Comparison of ENCODE assay signal across 1 cellular context in genomic region chr5:79514391-79515105, GRCh38.
TF ChIP-seq lines count a peak whose summit lies in the region.

No MANE protein-coding gene starts in this region.

TF ChIP-seq in HepG2, 621 proteins besides CTCF, POLR2A, EP300 and RAD21 (continued from another document and continues in another):
- TF ChIP-seq STAT6 (CRISPR knock-in tag; IDR thresholded peaks at IDR 0.05; ENCODE audit: borderline replicate concordance) (no peak), CHCHD3 (CRISPR knock-in tag; IDR thresholded peaks at IDR 0.05) (no peak), TBX2 (CRISPR knock-in tag; IDR thresholded peaks at IDR 0.05; ENCODE audit: borderline replicate concordance) (peak; percentile 71), ZBTB33 (CRISPR knock-in tag; IDR thresholded peaks at IDR 0.05) (peak; percentile 55; the same call in 1 of the 2 replicates), REL (CRISPR knock-in tag; conservative IDR thresholded peaks at IDR 0.05) (no peak; the same call in 1 of the 2 replicates), TFE3 (CRISPR knock-in tag; IDR thresholded peaks at IDR 0.05) (peak; percentile 74), E2F1 (CRISPR knock-in tag; IDR thresholded peaks at IDR 0.05) (no peak), CHD2 (IDR thresholded peaks at IDR 0.05; ENCODE audit: low read depth, low read length) (no peak), ZNF605 (CRISPR knock-in tag; IDR thresholded peaks at IDR 0.05) (peak; percentile 68; the same call in 1 of the 2 replicates), TEAD3 (CRISPR knock-in tag; optimal IDR thresholded peaks at IDR 0.05; ENCODE audit: borderline replicate concordance) (peak; percentile 50), MAFF (IDR thresholded peaks at IDR 0.05; ENCODE audit: low read depth, low read length) (peak; percentile 75), ZNF431 (CRISPR knock-in tag; IDR thresholded peaks at IDR 0.05; ENCODE audit: borderline replicate concordance, low read depth) (no peak), NR3C1 (CRISPR knock-in tag; IDR thresholded peaks at IDR 0.05) (no peak), KAT2B (IDR thresholded peaks at IDR 0.05; ENCODE audit: borderline replicate concordance, low read depth, low read length) (no peak), PRDM15 (CRISPR knock-in tag; IDR thresholded peaks at IDR 0.05) (no peak), MXD4 (CRISPR knock-in tag; IDR thresholded peaks at IDR 0.05) (no peak), ZNF563 (CRISPR knock-in tag; IDR thresholded peaks at IDR 0.05) (no peak; the same call in 1 of the 2 replicates), NFRKB (IDR thresholded peaks at IDR 0.05) (no peak), ZNF710 (CRISPR knock-in tag; IDR thresholded peaks at IDR 0.05; ENCODE audit: borderline replicate concordance) (peak; percentile 48; the same call in 1 of the 2 replicates), CC2D1A (CRISPR knock-in tag; IDR thresholded peaks at IDR 0.05) (0 out of 2 replicates have a peak, but pooled peaks have one; percentile 55), SMARCE1 (IDR thresholded peaks at IDR 0.05; ENCODE audit: borderline replicate concordance) (no peak), ONECUT2 (CRISPR knock-in tag; IDR thresholded peaks at IDR 0.05) (no peak), GATAD2A (CRISPR knock-in tag; IDR thresholded peaks at IDR 0.05) (peak; percentile 90), SIX1 (CRISPR knock-in tag; IDR thresholded peaks at IDR 0.05; ENCODE audit: borderline replicate concordance) (no peak), ATF4 (CRISPR knock-in tag; IDR thresholded peaks at IDR 0.05) (peak in 1 of 2 experiments; percentile 74; a peak in 1 of 4 replicates), AGO2 (optimal IDR thresholded peaks at IDR 0.05; ENCODE audit: low read depth, low read length) (no peak), MYPOP (CRISPR knock-in tag; IDR thresholded peaks at IDR 0.05) (peak; percentile 70; the same call in 1 of the 2 replicates), FOXO4 (CRISPR knock-in tag; conservative IDR thresholded peaks at IDR 0.05) (peak; percentile 88; the same call in 1 of the 2 replicates), KLF6 (CRISPR knock-in tag; IDR thresholded peaks at IDR 0.05) (0 out of 2 replicates have a peak, but pooled peaks have one; percentile 61), YY1 (IDR thresholded peaks at IDR 0.05; ENCODE audit: insufficient read depth, insufficient replicate concordance, low read depth, low read length) (peak; percentile 8), ZBTB49 (CRISPR knock-in tag; IDR thresholded peaks at IDR 0.05; ENCODE audit: borderline replicate concordance) (no peak), LRRFIP1 (CRISPR knock-in tag; conservative IDR thresholded peaks at IDR 0.05) (peak; percentile 87; the same call in 1 of the 2 replicates), SATB2 (CRISPR knock-in tag; IDR thresholded peaks at IDR 0.05) (no peak), DR1 (CRISPR knock-in tag; IDR thresholded peaks at IDR 0.05) (peak; percentile 98), PITX1 (CRISPR knock-in tag; IDR thresholded peaks at IDR 0.05) (peak; percentile 80; the same call in 1 of the 2 replicates)
